1 cellular context compared by ENCODE assay signal in genomic region chr20:6123650-6124014, GRCh38.
TF ChIP-seq lines count a peak whose summit lies in the region.

No MANE protein-coding gene starts in this region.

TF ChIP-seq in HepG2, 621 proteins besides CTCF, POLR2A, EP300 and RAD21 (continued from another document and continues in another):
- TF ChIP-seq, protein P1, sequence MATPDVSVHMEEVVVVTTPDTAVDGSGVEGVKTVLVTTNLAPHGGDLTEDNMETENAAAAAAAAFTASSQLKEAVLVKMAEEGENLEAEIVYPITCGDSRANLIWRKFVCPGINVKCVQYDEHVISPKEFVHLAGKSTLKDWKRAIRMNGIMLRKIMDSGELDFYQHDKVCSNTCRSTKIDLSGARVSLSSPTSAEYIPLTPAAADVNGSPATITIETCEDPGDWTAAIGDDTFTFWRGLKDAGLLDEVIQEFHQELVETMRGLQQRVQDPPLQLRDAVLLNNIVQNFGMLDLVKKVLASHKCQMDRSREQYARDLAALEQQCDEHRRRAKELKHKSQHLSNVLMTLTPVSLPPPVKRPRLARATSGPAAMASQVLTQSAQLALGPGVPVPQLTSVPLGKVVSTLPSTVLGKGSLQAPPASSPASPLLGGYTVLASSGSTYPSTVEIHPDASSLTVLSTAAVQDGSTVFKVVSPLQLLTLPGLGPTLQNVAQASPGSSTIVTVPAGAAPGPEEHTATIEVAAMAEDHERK (CRISPR knock-in tag; IDR thresholded peaks at IDR 0.05; ENCODE audit: low read depth), result 0 out of 2 replicates have a peak, but pooled peaks have one; percentile 20
- TF ChIP-seq FOXA1 (IDR thresholded peaks at IDR 0.05) (no peak), FOXA1 (CRISPR knock-in tag; IDR thresholded peaks at IDR 0.05) (peak; percentile 58), ZNF841 (CRISPR knock-in tag; IDR thresholded peaks at IDR 0.05; ENCODE audit: borderline replicate concordance) (no peak), CHD2 (IDR thresholded peaks at IDR 0.05; ENCODE audit: low read depth, low read length) (no peak), ZNF138 (CRISPR knock-in tag; IDR thresholded peaks at IDR 0.05; ENCODE audit: low read depth) (no peak), ZNF780A (CRISPR knock-in tag; IDR thresholded peaks at IDR 0.05) (no peak), RCOR2 (CRISPR knock-in tag; IDR thresholded peaks at IDR 0.05) (peak; percentile 91), TEAD3 (CRISPR knock-in tag; optimal IDR thresholded peaks at IDR 0.05; ENCODE audit: borderline replicate concordance) (no peak), ZNF644 (CRISPR knock-in tag; IDR thresholded peaks at IDR 0.05; ENCODE audit: low read depth) (0 out of 2 replicates have a peak, but pooled peaks have one; percentile 7), HDAC2 (CRISPR knock-in tag; IDR thresholded peaks at IDR 0.05) (peak; percentile 62; the same call in 1 of the 2 replicates), HOXA9 (CRISPR knock-in tag; IDR thresholded peaks at IDR 0.05; ENCODE audit: borderline replicate concordance) (no peak), ZNF510 (CRISPR knock-in tag; IDR thresholded peaks at IDR 0.05; ENCODE audit: low read depth) (no peak), ZNF3 (CRISPR knock-in tag; IDR thresholded peaks at IDR 0.05) (peak; percentile 95), ARID4A (CRISPR knock-in tag; IDR thresholded peaks at IDR 0.05; ENCODE audit: borderline replicate concordance) (no peak), FOXK1 (CRISPR knock-in tag; IDR thresholded peaks at IDR 0.05; ENCODE audit: borderline replicate concordance, low read depth) (no peak), ZNF230 (CRISPR knock-in tag; IDR thresholded peaks at IDR 0.05) (no peak), MLLT10 (CRISPR knock-in tag; IDR thresholded peaks at IDR 0.05) (no peak), MTF2 (CRISPR knock-in tag; IDR thresholded peaks at IDR 0.05; ENCODE audit: borderline replicate concordance) (no peak), ZNF512 (CRISPR knock-in tag; IDR thresholded peaks at IDR 0.05) (no peak), KIAA2018 (CRISPR knock-in tag; IDR thresholded peaks at IDR 0.05; ENCODE audit: borderline replicate concordance) (no peak), CENPX (CRISPR knock-in tag; IDR thresholded peaks at IDR 0.05) (no peak), ARNT (IDR thresholded peaks at IDR 0.05) (no peak), SNAI1 (CRISPR knock-in tag; IDR thresholded peaks at IDR 0.05; ENCODE audit: borderline replicate concordance) (no peak; the same call in 1 of the 2 replicates)
- TF ChIP-seq, protein P2, sequence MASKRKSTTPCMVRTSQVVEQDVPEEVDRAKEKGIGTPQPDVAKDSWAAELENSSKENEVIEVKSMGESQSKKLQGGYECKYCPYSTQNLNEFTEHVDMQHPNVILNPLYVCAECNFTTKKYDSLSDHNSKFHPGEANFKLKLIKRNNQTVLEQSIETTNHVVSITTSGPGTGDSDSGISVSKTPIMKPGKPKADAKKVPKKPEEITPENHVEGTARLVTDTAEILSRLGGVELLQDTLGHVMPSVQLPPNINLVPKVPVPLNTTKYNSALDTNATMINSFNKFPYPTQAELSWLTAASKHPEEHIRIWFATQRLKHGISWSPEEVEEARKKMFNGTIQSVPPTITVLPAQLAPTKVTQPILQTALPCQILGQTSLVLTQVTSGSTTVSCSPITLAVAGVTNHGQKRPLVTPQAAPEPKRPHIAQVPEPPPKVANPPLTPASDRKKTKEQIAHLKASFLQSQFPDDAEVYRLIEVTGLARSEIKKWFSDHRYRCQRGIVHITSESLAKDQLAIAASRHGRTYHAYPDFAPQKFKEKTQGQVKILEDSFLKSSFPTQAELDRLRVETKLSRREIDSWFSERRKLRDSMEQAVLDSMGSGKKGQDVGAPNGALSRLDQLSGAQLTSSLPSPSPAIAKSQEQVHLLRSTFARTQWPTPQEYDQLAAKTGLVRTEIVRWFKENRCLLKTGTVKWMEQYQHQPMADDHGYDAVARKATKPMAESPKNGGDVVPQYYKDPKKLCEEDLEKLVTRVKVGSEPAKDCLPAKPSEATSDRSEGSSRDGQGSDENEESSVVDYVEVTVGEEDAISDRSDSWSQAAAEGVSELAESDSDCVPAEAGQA (IDR thresholded peaks at IDR 0.05; ENCODE audit: low read depth), result no peak
- TF ChIP-seq, protein P2 (CRISPR knock-in tag; IDR thresholded peaks at IDR 0.05; ENCODE audit: borderline replicate concordance), result no peak
- TF ChIP-seq, protein P3, sequence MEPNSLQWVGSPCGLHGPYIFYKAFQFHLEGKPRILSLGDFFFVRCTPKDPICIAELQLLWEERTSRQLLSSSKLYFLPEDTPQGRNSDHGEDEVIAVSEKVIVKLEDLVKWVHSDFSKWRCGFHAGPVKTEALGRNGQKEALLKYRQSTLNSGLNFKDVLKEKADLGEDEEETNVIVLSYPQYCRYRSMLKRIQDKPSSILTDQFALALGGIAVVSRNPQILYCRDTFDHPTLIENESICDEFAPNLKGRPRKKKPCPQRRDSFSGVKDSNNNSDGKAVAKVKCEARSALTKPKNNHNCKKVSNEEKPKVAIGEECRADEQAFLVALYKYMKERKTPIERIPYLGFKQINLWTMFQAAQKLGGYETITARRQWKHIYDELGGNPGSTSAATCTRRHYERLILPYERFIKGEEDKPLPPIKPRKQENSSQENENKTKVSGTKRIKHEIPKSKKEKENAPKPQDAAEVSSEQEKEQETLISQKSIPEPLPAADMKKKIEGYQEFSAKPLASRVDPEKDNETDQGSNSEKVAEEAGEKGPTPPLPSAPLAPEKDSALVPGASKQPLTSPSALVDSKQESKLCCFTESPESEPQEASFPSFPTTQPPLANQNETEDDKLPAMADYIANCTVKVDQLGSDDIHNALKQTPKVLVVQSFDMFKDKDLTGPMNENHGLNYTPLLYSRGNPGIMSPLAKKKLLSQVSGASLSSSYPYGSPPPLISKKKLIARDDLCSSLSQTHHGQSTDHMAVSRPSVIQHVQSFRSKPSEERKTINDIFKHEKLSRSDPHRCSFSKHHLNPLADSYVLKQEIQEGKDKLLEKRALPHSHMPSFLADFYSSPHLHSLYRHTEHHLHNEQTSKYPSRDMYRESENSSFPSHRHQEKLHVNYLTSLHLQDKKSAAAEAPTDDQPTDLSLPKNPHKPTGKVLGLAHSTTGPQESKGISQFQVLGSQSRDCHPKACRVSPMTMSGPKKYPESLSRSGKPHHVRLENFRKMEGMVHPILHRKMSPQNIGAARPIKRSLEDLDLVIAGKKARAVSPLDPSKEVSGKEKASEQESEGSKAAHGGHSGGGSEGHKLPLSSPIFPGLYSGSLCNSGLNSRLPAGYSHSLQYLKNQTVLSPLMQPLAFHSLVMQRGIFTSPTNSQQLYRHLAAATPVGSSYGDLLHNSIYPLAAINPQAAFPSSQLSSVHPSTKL (CRISPR knock-in tag; IDR thresholded peaks at IDR 0.05), result peak; percentile 68; the same call in 1 of the 2 replicates
- TF ChIP-seq, protein P4, sequence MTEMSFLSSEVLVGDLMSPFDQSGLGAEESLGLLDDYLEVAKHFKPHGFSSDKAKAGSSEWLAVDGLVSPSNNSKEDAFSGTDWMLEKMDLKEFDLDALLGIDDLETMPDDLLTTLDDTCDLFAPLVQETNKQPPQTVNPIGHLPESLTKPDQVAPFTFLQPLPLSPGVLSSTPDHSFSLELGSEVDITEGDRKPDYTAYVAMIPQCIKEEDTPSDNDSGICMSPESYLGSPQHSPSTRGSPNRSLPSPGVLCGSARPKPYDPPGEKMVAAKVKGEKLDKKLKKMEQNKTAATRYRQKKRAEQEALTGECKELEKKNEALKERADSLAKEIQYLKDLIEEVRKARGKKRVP (CRISPR knock-in tag; IDR thresholded peaks at IDR 0.05), result no peak
